ENCODE assay signal across 22 cellular contexts in genomic region chr11:131666617-131667016, GRCh38.
A peak's percentile ranks its signal among the peaks of the same experiment; 100 is the strongest.
DNase-seq lines count a peak whose midpoint lies in the region; ATAC-seq and TF ChIP-seq lines count a peak whose summit lies in the region.
"Had no signal": no experiment of that assay in that cellular context is flagged by ENCODE, and none has a peak within 500 bp of the region (broad histone marks: within the 10 kb centered on the region; RNA-seq: fewer than 3 reads in every experiment).

No MANE protein-coding gene starts in this region.

- no peak overlapping the region for H2AFZ ChIP-seq in fibroblast of lung (ENCODE audit: low read length)

- ATAC-seq in HG03159 (IDR thresholded peaks at IDR 0.05; ENCODE audit: unreplicated experiment) (no peak), GM21786 (IDR thresholded peaks at IDR 0.05; ENCODE audit: unreplicated experiment) (no peak)
- ATAC-seq: gastroesophageal sphincter, left lobe of liver, mucosa of descending colon had no signal

- no peak for TF ChIP-seq CTCF in fibroblast of lung (conservative IDR thresholded peaks at IDR 0.05 in 1 of 2, IDR thresholded peaks at IDR 0.05 in 1 of 2; ENCODE audit: low read depth in 1 of 2, low read length in 2 of 2)

- no peaks in the 10 kb centered on the region for H3K36me3 ChIP-seq in fibroblast of lung (ENCODE audit: control insufficient read depth, insufficient read depth, low read length)
- H3K36me3 ChIP-seq: BE2C, gastroesophageal sphincter, stomach had no signal

- H3K9ac ChIP-seq in fibroblast of lung (ENCODE audit: insufficient read depth, low read length), result no peak overlapping the region

- H3K4me3 ChIP-seq in fibroblast of lung (replicated peaks in 1 of 4; ENCODE audit: control extremely low read depth in 1 of 4, insufficient read depth in 1 of 4, low read depth in 3 of 4, low read length in 4 of 4) (no peak overlapping the region), skeletal muscle cell (ENCODE audit: low read depth, low read length) (no peak overlapping the region)
- H3K4me3 ChIP-seq: coronary artery, gastroesophageal sphincter, mucosa of descending colon, stomach had no signal

- H3K4me2 ChIP-seq in fibroblast of lung (ENCODE audit: extremely low read depth, insufficient read depth, low read length), result peak overlapping the region; percentile 8

- DNase-seq in EH (ENCODE audit: low read depth) (peak; percentile 74), RPMI7951 (ENCODE audit: low read depth) (peak; percentile 67), fibroblast of lung (ENCODE audit: low read depth in 2 of 2) (peak; percentile 5 to 95), skeletal muscle cell (ENCODE audit: low read depth) (peak; percentile 41), NCI-H1105 treated with DMSO at 0.1 percent for 48 hours (lab: John Stamatoyannopoulos, UW) (no peak), NAMALWA (ENCODE audit: low spot score) (no peak)
- DNase-seq: activated CD4-positive, alpha-beta T cell treated with anti-CD3 and anti-CD28 coated beads, Interleukin-2, amount 10 ng/mL, durations not matched to agents 7 days and 5 days; activated gamma-delta T cell treated with Interleukin-2 at 50 U/mL for 16 hours; BE2C; Calu3; GF-D8; mucosa of descending colon; NCI-H146; NCI-H345; occipital lobe; stimulated activated CD4-positive, alpha-beta T cell treated with anti-CD3 and anti-CD28 coated beads, Interleukin-1b, Interleukin-23, amount 100 ng/mL, for 48 hours; stomach had no signal

- H3K79me2 ChIP-seq in fibroblast of lung (ENCODE audit: control insufficient read depth, insufficient read depth, low read length), result no peaks in the 10 kb centered on the region

- H3K27ac ChIP-seq in fibroblast of lung (ENCODE audit: insufficient read depth, low read length), result no peak overlapping the region
- H3K27ac ChIP-seq: coronary artery, gastroesophageal sphincter, stomach had no signal

- H3K4me1 ChIP-seq in fibroblast of lung (ENCODE audit: control insufficient read depth, extremely low read depth, insufficient read depth, low read length), result no peaks in the 10 kb centered on the region
- H3K4me1 ChIP-seq: BE2C, gastroesophageal sphincter, stomach had no signal

- H3K27me3 ChIP-seq in fibroblast of lung (ENCODE audit: control insufficient read depth, insufficient read depth, low read length), result no peaks in the 10 kb centered on the region
- H3K27me3 ChIP-seq: BE2C had no signal

- H3K9me3 ChIP-seq in fibroblast of lung (ENCODE audit: control insufficient read depth, insufficient read depth, low read depth, low read length), result no peaks in the 10 kb centered on the region
- H3K9me3 ChIP-seq: BE2C, gastroesophageal sphincter, mucosa of descending colon, stomach had no signal

- H4K20me1 ChIP-seq in fibroblast of lung (ENCODE audit: control insufficient read depth, extremely low read depth, insufficient read depth, low read length), result no peaks in the 10 kb centered on the region

Comparison
In these comparisons a context has a peak if more than half of its experiments do, and no peak if none do; other contexts are left out.
1. DNase-seq: peak in EH (single experiment), RPMI7951 (single experiment), fibroblast of lung (2 of 2) and skeletal muscle cell (single experiment); none in NCI-H1105 treated with DMSO at 0.1 percent for 48 hours (single experiment) and NAMALWA (single experiment).